8 cellular contexts compared by ENCODE assay signal in the genomic region with DNA sequence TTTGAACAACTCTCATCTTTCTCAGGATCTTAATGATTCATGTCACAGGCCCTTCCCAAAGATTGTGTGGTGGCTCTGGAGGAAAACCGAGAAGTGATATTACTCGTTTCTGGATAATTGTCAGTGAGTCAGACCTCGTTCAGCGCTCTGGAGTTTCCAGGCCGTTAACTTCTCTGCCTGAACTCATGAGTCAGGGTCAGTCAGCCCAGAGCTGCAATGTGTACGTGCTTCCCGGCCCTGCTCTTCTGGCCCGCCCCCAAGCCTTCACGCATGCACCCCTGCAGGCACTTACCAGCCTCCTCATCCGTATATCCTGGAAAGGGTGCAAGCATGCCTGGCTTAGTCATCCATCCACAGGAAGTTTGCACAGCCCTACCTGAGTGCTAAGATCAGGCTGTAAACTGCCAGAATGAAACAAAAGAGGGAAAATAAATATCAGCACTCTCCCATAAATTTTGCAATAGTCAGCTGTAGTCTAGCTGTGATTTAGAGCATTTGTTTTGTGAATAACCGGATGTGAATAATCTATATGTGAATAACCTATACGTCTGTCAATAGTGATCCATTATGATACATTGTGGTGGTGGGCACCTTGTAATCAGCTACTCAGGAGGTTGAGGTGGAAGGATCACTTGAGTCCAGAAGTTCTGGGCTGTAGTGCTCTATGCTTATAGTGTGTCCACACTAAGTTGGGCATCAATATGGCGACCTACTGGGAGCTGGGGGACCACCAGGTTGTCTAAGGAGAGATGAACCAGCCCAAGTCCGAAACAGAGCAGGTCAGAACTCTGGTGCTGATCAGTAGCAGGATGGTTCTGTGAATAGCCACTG. TPM values are rescaled to one million over a fixed set of nuclear protein-coding genes. Genes with fewer than 3 reads are reported as not detected.
DNase-seq lines count a peak whose midpoint lies in the region; ATAC-seq lines count a peak whose summit lies in the region.

No MANE protein-coding gene starts in this region.

- H3K36me3 Mint-ChIP-seq in activated naive CD8-positive, alpha-beta T cell treated with anti-CD3 and anti-CD28 coated beads for 36 hours: no peaks in the 10 kb centered on the region

- H3K27me3 Mint-ChIP-seq in activated naive CD8-positive, alpha-beta T cell treated with anti-CD3 and anti-CD28 coated beads for 36 hours: no peaks in the 10 kb centered on the region

- no peaks in the 10 kb centered on the region for H3K9me3 Mint-ChIP-seq in activated naive CD8-positive, alpha-beta T cell treated with anti-CD3 and anti-CD28 coated beads for 36 hours

- peaks cover 5% of the 10 kb centered on the region for H3K4me1 Mint-ChIP-seq in activated naive CD8-positive, alpha-beta T cell treated with anti-CD3 and anti-CD28 coated beads for 36 hours

- DNase-seq in COLO668 (lab: John Stamatoyannopoulos, UW; ENCODE audit: unreplicated experiment) (peak; percentile 93), NCI-H2196 (lab: John Stamatoyannopoulos, UW; ENCODE audit: unreplicated experiment) (peak; percentile 85), islet precursor cell (peak; percentile 99)
- peak; percentile 25 for DNase-seq in activated naive CD8-positive, alpha-beta T cell treated with anti-CD3 and anti-CD28 coated beads for 36 hours
- DNase-seq in stimulated activated CD4-positive, alpha-beta T cell treated with anti-CD3 and anti-CD28 coated beads, Interleukin-2, amount 100 ng/mL, for 48 hours: peak; percentile 44 to 50

- ATAC-seq in GM21825 (IDR thresholded peaks at IDR 0.05; ENCODE audit: unreplicated experiment) (peak; percentile 70), GM21447 (IDR thresholded peaks at IDR 0.05; ENCODE audit: unreplicated experiment) (no peak), HG02970 (IDR thresholded peaks at IDR 0.05; ENCODE audit: low FRiP score, unreplicated experiment) (no peak)

- no peak overlapping the region for H3K4me3 Mint-ChIP-seq in activated naive CD8-positive, alpha-beta T cell treated with anti-CD3 and anti-CD28 coated beads for 36 hours

- H3K27ac Mint-ChIP-seq in activated naive CD8-positive, alpha-beta T cell treated with anti-CD3 and anti-CD28 coated beads for 36 hours: no peak overlapping the region

RNA-seq across cellular contexts. Expression of a gene that starts 35.3 kb away (rescaled TPM):
- total RNA-seq in activated naive CD8-positive, alpha-beta T cell treated with anti-CD3 and anti-CD28 coated beads for 36 hours: 1 to 10 TPM; 3.0 to 4.1 TPM

Comparison
In these comparisons a context has a peak if more than half of its experiments do, and no peak if none do; other contexts are left out.
1. DNase-seq: peak in every context shown above with its lines; median percentile 99 in islet precursor cell; 93 in COLO668; 85 in NCI-H2196; 47 in stimulated activated CD4-positive, alpha-beta T cell treated with anti-CD3 and anti-CD28 coated beads, Interleukin-2, amount 100 ng/mL, for 48 hours; 25 in activated naive CD8-positive, alpha-beta T cell treated with anti-CD3 and anti-CD28 coated beads for 36 hours.